19 cellular contexts compared by ENCODE assay signal in genomic region chr7:11843113-11843765, GRCh38. TPM values are rescaled to one million over a fixed set of nuclear protein-coding genes. Genes with fewer than 3 reads are reported as not detected.
DNase-seq lines count a peak whose midpoint lies in the region; ATAC-seq, FAIRE-seq and TF ChIP-seq lines count a peak whose summit lies in the region.
"Had no signal": no experiment of that assay in that cellular context is flagged by ENCODE, and none has a peak within 500 bp of the region (broad histone marks: within the 10 kb centered on the region; RNA-seq: fewer than 3 reads in every experiment).

No MANE protein-coding gene starts in this region.

- no peaks in the 10 kb centered on the region for H3K9me3 ChIP-seq in BE2C
- H3K9me3 ChIP-seq: spleen had no signal

- no peak for TF ChIP-seq CTCF in BE2C (IDR thresholded peaks at IDR 0.05; ENCODE audit: low read depth, low read length)

- DNase-seq in RCC 7860 (ENCODE audit: low spot score) (peak; percentile 67), renal cortical epithelial cell (ENCODE audit: low read depth) (peak; percentile 19), NCI-H1417 treated with DMSO at 0.1 percent for 48 hours (lab: John Stamatoyannopoulos, UW) (no peak), BE2C (no peak)
- no peak for DNase-seq in stimulated activated CD4-positive, alpha-beta T cell treated with anti-CD3 and anti-CD28 coated beads, Interleukin-2, amount 100 ng/mL, for 48 hours
- DNase-seq: activated CD4-positive, alpha-beta T cell treated with anti-CD3 and anti-CD28 coated beads for 48 hours; activated effector memory CD4-positive, alpha-beta T cell treated with Interleukin-2 at 50 U/mL for 16 hours; caudate nucleus; GF-D8; GOT3; left colon; MM.1S; NCI-H524 treated with DMSO at 0.1 percent for 48 hours; spleen had no signal

- H3K4me3 ChIP-seq in BE2C (ENCODE audit: low read depth, low read length) = no peak overlapping the region
- H3K4me3 ChIP-seq: BLaER1 treated with 17β-estradiol and CSF1 and Interleukin-3, amounts not matched to agents 10 nM and 100 nM; GM12878; spleen had no signal

- H3K4me1 ChIP-seq in BE2C = peaks cover 16% of the 10 kb centered on the region
- H3K4me1 ChIP-seq: spleen had no signal

- FAIRE-seq in RCC 7860 (lab: Jason Lieb, UNC) = peak; percentile 92
- FAIRE-seq: GM12878 had no signal

- ATAC-seq in GM18909 (IDR thresholded peaks at IDR 0.05; ENCODE audit: poor library complexity, unreplicated experiment) (peak; percentile 66), HG03175 (IDR thresholded peaks at IDR 0.05; ENCODE audit: unreplicated experiment) (peak; percentile 59)
- ATAC-seq: esophagus mucosa, GM12878, left colon had no signal

- H3K36me3 ChIP-seq in BE2C = no peaks in the 10 kb centered on the region
- H3K36me3 ChIP-seq: BLaER1 treated with 17β-estradiol and CSF1 and Interleukin-3, amounts not matched to agents 10 nM and 100 nM; spleen had no signal

- H3K27me3 ChIP-seq in BE2C = no peaks in the 10 kb centered on the region
- H3K27me3 ChIP-seq: BLaER1 treated with 17β-estradiol and CSF1 and Interleukin-3, amounts not matched to agents 10 nM and 100 nM; spleen had no signal

RNA-seq across cellular contexts. Expression of gene THSD7A, which starts 11.2 kb away (rescaled TPM):
- 1.6 and 2.5 TPM in 2 replicates for total RNA-seq in renal cortical epithelial cell
- polyA plus RNA-seq in BE2C (2012; ENCODE audit: insufficient read depth, insufficient read length, low read depth) = 18.2 TPM
- total RNA-seq: GM12878 had no signal

Comparison
In these comparisons a context has a peak if more than half of its experiments do, and no peak if none do; other contexts are left out.
1. DNase-seq: peak in RCC 7860 (single experiment) and renal cortical epithelial cell (single experiment); none in stimulated activated CD4-positive, alpha-beta T cell treated with anti-CD3 and anti-CD28 coated beads, Interleukin-2, amount 100 ng/mL, for 48 hours (0 of 2), NCI-H1417 treated with DMSO at 0.1 percent for 48 hours (single experiment) and BE2C (single experiment).